Comparison of ENCODE assay signal across 1 cellular context in genomic region chr12:127125607-127126259, GRCh38.
A peak's percentile ranks its signal among the peaks of the same experiment; 100 is the strongest.
TF ChIP-seq lines count a peak whose summit lies in the region.

No MANE protein-coding gene starts in this region.

TF ChIP-seq in K562, 482 proteins besides CTCF, POLR2A, EP300 and RAD21 (continued from another document and continues in another):
- TF ChIP-seq ZBTB12 (CRISPR knock-in tag; IDR thresholded peaks at IDR 0.05), result no peak
- TF ChIP-seq MTA3 (IDR thresholded peaks at IDR 0.05; ENCODE audit: borderline replicate concordance), result no peak; the same call in 1 of the 2 replicates
- TF ChIP-seq SMAD2 (IDR thresholded peaks at IDR 0.05; ENCODE audit: low read depth, low read length), result no peak
- no peak for TF ChIP-seq BCOR (IDR thresholded peaks at IDR 0.05)
- no peak for TF ChIP-seq ZNF436 (CRISPR knock-in tag; IDR thresholded peaks at IDR 0.05)
- TF ChIP-seq MBD2 (IDR thresholded peaks at IDR 0.05; ENCODE audit: borderline replicate concordance, low read depth), result no peak
- TF ChIP-seq IRF1 (CRISPR knock-in tag; IDR thresholded peaks at IDR 0.05; ENCODE audit: borderline replicate concordance), result no peak
- no peak for TF ChIP-seq BHLHE40 (IDR thresholded peaks at IDR 0.05; ENCODE audit: low read length)
- no peak for TF ChIP-seq LARP7 (IDR thresholded peaks at IDR 0.05)
- no peak for TF ChIP-seq HNRNPK (IDR thresholded peaks at IDR 0.05; ENCODE audit: low read depth, low read length, poor library complexity, severe bottlenecking)
- TF ChIP-seq ZSCAN29 (IDR thresholded peaks at IDR 0.05), result no peak
- no peak for TF ChIP-seq KLF16 (IDR thresholded peaks at IDR 0.05)
- peak in 1 of 2 experiments; percentile 83; a peak in 2 of 4 replicates for TF ChIP-seq HDAC1 (IDR thresholded peaks at IDR 0.05)
- no peak for TF ChIP-seq PCBP2 (IDR thresholded peaks at IDR 0.05; ENCODE audit: low read depth, low read length, poor library complexity, severe bottlenecking)
- TF ChIP-seq ETV5 (CRISPR knock-in tag; IDR thresholded peaks at IDR 0.05; ENCODE audit: low read depth), result peak; percentile 70; the same call in 1 of the 2 replicates
- TF ChIP-seq MEF2A (IDR thresholded peaks at IDR 0.05; ENCODE audit: control insufficient read depth, low read depth, low read length), result no peak
- TF ChIP-seq, protein P1, sequence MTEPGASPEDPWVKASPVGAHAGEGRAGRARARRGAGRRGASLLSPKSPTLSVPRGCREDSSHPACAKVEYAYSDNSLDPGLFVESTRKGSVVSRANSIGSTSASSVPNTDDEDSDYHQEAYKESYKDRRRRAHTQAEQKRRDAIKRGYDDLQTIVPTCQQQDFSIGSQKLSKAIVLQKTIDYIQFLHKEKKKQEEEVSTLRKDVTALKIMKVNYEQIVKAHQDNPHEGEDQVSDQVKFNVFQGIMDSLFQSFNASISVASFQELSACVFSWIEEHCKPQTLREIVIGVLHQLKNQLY (CRISPR knock-in tag; conservative IDR thresholded peaks at IDR 0.05), result no peak
- TF ChIP-seq HDAC8 (tag; IDR thresholded peaks at IDR 0.05), result no peak
- no peak for TF ChIP-seq WHSC1 (IDR thresholded peaks at IDR 0.05; ENCODE audit: low read length)
- TF ChIP-seq TAF9B (IDR thresholded peaks at IDR 0.05; ENCODE audit: partially characterized antibody), result peak; percentile 51
- TF ChIP-seq, protein P2, sequence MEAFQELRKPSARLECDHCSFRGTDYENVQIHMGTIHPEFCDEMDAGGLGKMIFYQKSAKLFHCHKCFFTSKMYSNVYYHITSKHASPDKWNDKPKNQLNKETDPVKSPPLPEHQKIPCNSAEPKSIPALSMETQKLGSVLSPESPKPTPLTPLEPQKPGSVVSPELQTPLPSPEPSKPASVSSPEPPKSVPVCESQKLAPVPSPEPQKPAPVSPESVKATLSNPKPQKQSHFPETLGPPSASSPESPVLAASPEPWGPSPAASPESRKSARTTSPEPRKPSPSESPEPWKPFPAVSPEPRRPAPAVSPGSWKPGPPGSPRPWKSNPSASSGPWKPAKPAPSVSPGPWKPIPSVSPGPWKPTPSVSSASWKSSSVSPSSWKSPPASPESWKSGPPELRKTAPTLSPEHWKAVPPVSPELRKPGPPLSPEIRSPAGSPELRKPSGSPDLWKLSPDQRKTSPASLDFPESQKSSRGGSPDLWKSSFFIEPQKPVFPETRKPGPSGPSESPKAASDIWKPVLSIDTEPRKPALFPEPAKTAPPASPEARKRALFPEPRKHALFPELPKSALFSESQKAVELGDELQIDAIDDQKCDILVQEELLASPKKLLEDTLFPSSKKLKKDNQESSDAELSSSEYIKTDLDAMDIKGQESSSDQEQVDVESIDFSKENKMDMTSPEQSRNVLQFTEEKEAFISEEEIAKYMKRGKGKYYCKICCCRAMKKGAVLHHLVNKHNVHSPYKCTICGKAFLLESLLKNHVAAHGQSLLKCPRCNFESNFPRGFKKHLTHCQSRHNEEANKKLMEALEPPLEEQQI (IDR thresholded peaks at IDR 0.05), result no peak
- TF ChIP-seq, protein P3, sequence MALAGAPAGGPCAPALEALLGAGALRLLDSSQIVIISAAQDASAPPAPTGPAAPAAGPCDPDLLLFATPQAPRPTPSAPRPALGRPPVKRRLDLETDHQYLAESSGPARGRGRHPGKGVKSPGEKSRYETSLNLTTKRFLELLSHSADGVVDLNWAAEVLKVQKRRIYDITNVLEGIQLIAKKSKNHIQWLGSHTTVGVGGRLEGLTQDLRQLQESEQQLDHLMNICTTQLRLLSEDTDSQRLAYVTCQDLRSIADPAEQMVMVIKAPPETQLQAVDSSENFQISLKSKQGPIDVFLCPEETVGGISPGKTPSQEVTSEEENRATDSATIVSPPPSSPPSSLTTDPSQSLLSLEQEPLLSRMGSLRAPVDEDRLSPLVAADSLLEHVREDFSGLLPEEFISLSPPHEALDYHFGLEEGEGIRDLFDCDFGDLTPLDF (CRISPR knock-in tag; IDR thresholded peaks at IDR 0.05), result no peak; the same call in 1 of the 2 replicates
- no peak for TF ChIP-seq ZNF140 (CRISPR knock-in tag; IDR thresholded peaks at IDR 0.05)
- TF ChIP-seq CSDE1 (IDR thresholded peaks at IDR 0.05), result no peak
- TF ChIP-seq NBN (IDR thresholded peaks at IDR 0.05; ENCODE audit: low read depth), result 0 out of 2 replicates have a peak, but pooled peaks have one; percentile 56
- TF ChIP-seq, protein P4, sequence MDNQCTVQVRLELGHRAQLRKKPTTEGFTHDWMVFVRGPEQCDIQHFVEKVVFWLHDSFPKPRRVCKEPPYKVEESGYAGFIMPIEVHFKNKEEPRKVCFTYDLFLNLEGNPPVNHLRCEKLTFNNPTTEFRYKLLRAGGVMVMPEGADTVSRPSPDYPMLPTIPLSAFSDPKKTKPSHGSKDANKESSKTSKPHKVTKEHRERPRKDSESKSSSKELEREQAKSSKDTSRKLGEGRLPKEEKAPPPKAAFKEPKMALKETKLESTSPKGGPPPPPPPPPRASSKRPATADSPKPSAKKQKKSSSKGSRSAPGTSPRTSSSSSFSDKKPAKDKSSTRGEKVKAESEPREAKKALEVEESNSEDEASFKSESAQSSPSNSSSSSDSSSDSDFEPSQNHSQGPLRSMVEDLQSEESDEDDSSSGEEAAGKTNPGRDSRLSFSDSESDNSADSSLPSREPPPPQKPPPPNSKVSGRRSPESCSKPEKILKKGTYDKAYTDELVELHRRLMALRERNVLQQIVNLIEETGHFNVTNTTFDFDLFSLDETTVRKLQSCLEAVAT (IDR thresholded peaks at IDR 0.05), result 0 out of 4 replicates have a peak, but pooled peaks of 1 of the 2 experiments have one; percentile 45
- no peak for TF ChIP-seq COPS2 (conservative IDR thresholded peaks at IDR 0.05)
- no peak for TF ChIP-seq HIVEP1 (CRISPR knock-in tag; IDR thresholded peaks at IDR 0.05)
- TF ChIP-seq ARID4B (CRISPR knock-in tag; IDR thresholded peaks at IDR 0.05), result no peak
- TF ChIP-seq MCM3 (IDR thresholded peaks at IDR 0.05), result no peak
- no peak for TF ChIP-seq MED1 (CRISPR knock-in tag; IDR thresholded peaks at IDR 0.05; ENCODE audit: borderline replicate concordance)
- TF ChIP-seq ZBTB9 (CRISPR knock-in tag; IDR thresholded peaks at IDR 0.05), result no peak
- peak; percentile 95 for TF ChIP-seq C11orf30 (IDR thresholded peaks at IDR 0.05; ENCODE audit: low read depth)
- TF ChIP-seq SRSF3 (IDR thresholded peaks at IDR 0.05; ENCODE audit: insufficient read depth, low read length), result no peak
- no peak for TF ChIP-seq MIER1 (IDR thresholded peaks at IDR 0.05; ENCODE audit: low read depth)
- no peak for TF ChIP-seq PREB (CRISPR knock-in tag; IDR thresholded peaks at IDR 0.05)
- no peak for TF ChIP-seq ATF1 (CRISPR knock-in tag; IDR thresholded peaks at IDR 0.05)
- TF ChIP-seq ATF1 (tag; IDR thresholded peaks at IDR 0.05), result 0 out of 2 replicates have a peak, but pooled peaks have one; percentile 32
- no peak; the same call in 1 of the 2 replicates for TF ChIP-seq FOXM1 (IDR thresholded peaks at IDR 0.05; ENCODE audit: low read depth)
- no peak for TF ChIP-seq FOXM1 (CRISPR knock-in tag; IDR thresholded peaks at IDR 0.05; ENCODE audit: low read depth)
- no peak for TF ChIP-seq BACH1 (tag; IDR thresholded peaks at IDR 0.05)
- no peak for TF ChIP-seq ZC3H8 (IDR thresholded peaks at IDR 0.05)
- TF ChIP-seq, protein P5, sequence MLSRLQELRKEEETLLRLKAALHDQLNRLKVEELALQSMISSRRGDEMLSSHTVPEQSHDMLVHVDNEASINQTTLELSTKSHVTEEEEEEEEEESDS (CRISPR knock-in tag; IDR thresholded peaks at IDR 0.05), result no peak
- TF ChIP-seq, protein P6, sequence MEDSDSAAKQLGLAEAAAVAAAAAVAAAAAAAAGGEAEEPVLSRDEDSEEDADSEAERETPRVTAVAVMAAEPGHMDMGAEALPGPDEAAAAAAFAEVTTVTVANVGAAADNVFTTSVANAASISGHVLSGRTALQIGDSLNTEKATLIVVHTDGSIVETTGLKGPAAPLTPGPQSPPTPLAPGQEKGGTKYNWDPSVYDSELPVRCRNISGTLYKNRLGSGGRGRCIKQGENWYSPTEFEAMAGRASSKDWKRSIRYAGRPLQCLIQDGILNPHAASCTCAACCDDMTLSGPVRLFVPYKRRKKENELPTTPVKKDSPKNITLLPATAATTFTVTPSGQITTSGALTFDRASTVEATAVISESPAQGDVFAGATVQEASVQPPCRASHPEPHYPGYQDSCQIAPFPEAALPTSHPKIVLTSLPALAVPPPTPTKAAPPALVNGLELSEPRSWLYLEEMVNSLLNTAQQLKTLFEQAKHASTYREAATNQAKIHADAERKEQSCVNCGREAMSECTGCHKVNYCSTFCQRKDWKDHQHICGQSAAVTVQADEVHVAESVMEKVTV (CRISPR knock-in tag; IDR thresholded peaks at IDR 0.05), result no peak
- TF ChIP-seq SMARCC2 (IDR thresholded peaks at IDR 0.05; ENCODE audit: low read depth), result peak; percentile 75; the same call in 1 of the 2 replicates
- TF ChIP-seq, protein P7, sequence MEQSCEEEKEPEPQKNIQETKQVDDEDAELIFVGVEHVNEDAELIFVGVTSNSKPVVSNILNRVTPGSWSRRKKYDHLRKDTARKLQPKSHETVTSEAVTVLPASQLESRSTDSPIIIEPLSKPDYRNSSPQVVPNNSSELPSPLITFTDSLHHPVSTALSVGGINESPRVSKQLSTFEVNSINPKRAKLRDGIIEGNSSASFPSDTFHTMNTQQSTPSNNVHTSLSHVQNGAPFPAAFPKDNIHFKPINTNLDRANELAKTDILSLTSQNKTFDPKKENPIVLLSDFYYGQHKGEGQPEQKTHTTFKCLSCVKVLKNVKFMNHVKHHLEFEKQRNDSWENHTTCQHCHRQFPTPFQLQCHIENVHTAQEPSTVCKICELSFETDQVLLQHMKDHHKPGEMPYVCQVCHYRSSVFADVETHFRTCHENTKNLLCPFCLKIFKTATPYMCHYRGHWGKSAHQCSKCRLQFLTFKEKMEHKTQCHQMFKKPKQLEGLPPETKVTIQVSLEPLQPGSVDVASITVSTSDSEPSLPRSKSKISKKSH (CRISPR knock-in tag; IDR thresholded peaks at IDR 0.05), result no peak
- no peak for TF ChIP-seq ZNF41 (CRISPR knock-in tag; conservative IDR thresholded peaks at IDR 0.05)
